In the genomic region with DNA sequence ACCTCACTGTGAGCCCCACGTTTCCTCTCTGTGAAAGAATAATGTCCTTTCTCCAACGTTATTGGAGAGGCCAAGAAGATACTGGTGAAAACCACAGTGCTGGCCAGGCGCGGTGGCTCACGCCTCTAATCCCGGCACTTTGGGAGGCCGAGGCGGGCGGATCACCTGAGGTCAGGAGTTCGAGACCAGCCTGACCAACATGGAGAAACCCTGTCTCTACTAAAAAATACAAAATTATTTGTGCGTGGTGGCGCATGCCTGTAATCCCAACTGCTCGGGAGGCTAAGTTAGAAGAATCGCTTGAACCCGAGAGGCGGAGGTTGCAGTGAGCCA, we compare ENCODE assay signal across 6 cellular contexts. TPM values are rescaled to one million over a fixed set of nuclear protein-coding genes. Genes with fewer than 3 reads are reported as not detected.
"Had no signal": no experiment of that assay in that cellular context is flagged by ENCODE, and none has a peak within 500 bp of the region (broad histone marks: within the 10 kb centered on the region; RNA-seq: fewer than 3 reads in every experiment).

No MANE protein-coding gene starts in this region.

RNA-seq across cellular contexts. Expression of a gene that starts 11.6 kb away (rescaled TPM):
- total RNA-seq: H4, HFFc6, HT1080, IMR-90 had no signal
- polyA plus RNA-seq: IMR-90 had no signal

RNA-seq across cellular contexts. Expression of a gene that starts 34.9 kb away (rescaled TPM):
- total RNA-seq: H4, H7, HFFc6, HT1080, IMR-90, K562 had no signal
- polyA plus RNA-seq: IMR-90, K562 had no signal
